11 cellular contexts compared by ENCODE assay signal in genomic region chr22:19806213-19807160, GRCh38. TPM values are rescaled to one million over a fixed set of nuclear protein-coding genes. Genes with fewer than 3 reads are reported as not detected.
DNase-seq lines count a peak whose midpoint lies in the region; TF ChIP-seq lines count a peak whose summit lies in the region.
"Had no signal": no experiment of that assay in that cellular context is flagged by ENCODE, and none has a peak within 500 bp of the region (broad histone marks: within the 10 kb centered on the region; RNA-seq: fewer than 3 reads in every experiment).

No MANE protein-coding gene starts in this region.

- H3K27me3 ChIP-seq in MG63, result no peaks in the 10 kb centered on the region
- H3K27me3 ChIP-seq in breast epithelium, result no peaks in the 10 kb centered on the region
- H3K27me3 ChIP-seq in ovary, result no peaks in the 10 kb centered on the region

- H3K4me3 ChIP-seq in MG63, result no peak overlapping the region
- H3K4me3 ChIP-seq in breast epithelium, result no peak overlapping the region
- H3K4me3 ChIP-seq in ovary, result no peak overlapping the region

- no peak for TF ChIP-seq POLR2A in breast epithelium (IDR thresholded peaks at IDR 0.05)
- TF ChIP-seq POLR2A in ovary (IDR thresholded peaks at IDR 0.05), result no peak

- H3K4me3 Mint-ChIP-seq in activated naive CD8-positive, alpha-beta T cell treated with anti-CD3 and anti-CD28 coated beads for 36 hours, result no peak overlapping the region
- no peak overlapping the region for H3K4me3 Mint-ChIP-seq in activated CD4-positive, alpha-beta memory T cell treated with anti-CD3 and anti-CD28 coated beads for 36 hours
- H3K4me3 Mint-ChIP-seq: T-helper 1 cell treated with Interleukin-12 subunit alpha and Interleukin-12 subunit beta and Interleukin-4 antibody, amounts not matched to agents 30 μg/mL and 1 μg/mL, for 36 hours had no signal

- POLR2A ChIA-PET in activated CD4-positive, alpha-beta memory T cell treated with anti-CD3 and anti-CD28 coated beads for 36 hours (lab: Charles Lee), result interaction anchor here (0.6 kb wide), 1 partner anchor 401 kb away, joined by 3 read pairs; no protein-coding TSS in a partner anchor

- H3K27ac ChIP-seq in breast epithelium (no peak overlapping the region), ovary (no peak overlapping the region)

- no peak for TF ChIP-seq CTCF in breast epithelium (IDR thresholded peaks at IDR 0.05)
- TF ChIP-seq CTCF in ovary (IDR thresholded peaks at IDR 0.05), result no peak

- TF ChIP-seq EP300 in ovary (IDR thresholded peaks at IDR 0.05), result no peak

- H3K9me3 Mint-ChIP-seq in activated naive CD8-positive, alpha-beta T cell treated with anti-CD3 and anti-CD28 coated beads for 36 hours, result no peaks in the 10 kb centered on the region
- no peaks in the 10 kb centered on the region for H3K9me3 Mint-ChIP-seq in activated CD4-positive, alpha-beta memory T cell treated with anti-CD3 and anti-CD28 coated beads for 36 hours
- H3K9me3 Mint-ChIP-seq: activated naive CD4-positive, alpha-beta T cell treated with anti-CD3 and anti-CD28 coated beads, Interleukin-2, amount 50 U/mL, for 72 hours; T-helper 1 cell treated with Interleukin-12 subunit alpha and Interleukin-12 subunit beta and Interleukin-4 antibody, amounts not matched to agents 30 μg/mL and 1 μg/mL, for 36 hours had no signal

- DNase-seq in DMS153 treated with DMSO at 0.1 percent for 48 hours (lab: John Stamatoyannopoulos, UW; ENCODE audit: unreplicated experiment), result peak; percentile 31
- peak; percentile 19 for DNase-seq in MG63
- peak; percentile 71 to 90 for DNase-seq in breast epithelium (ENCODE audit: low spot score in 2 of 2)
- DNase-seq in ovary, result peak in 4 of 5 donors; percentile 22 to 43 (median 22)
- DNase-seq in activated naive CD8-positive, alpha-beta T cell treated with anti-CD3 and anti-CD28 coated beads for 36 hours, result no peak
- no peak for DNase-seq in activated CD4-positive, alpha-beta memory T cell treated with anti-CD3 and anti-CD28 coated beads for 36 hours
- DNase-seq in AG08396 (ENCODE audit: low spot score), result no peak
- DNase-seq: HCEC 1CT had no signal

- H3K9me3 ChIP-seq in MG63 (no peaks in the 10 kb centered on the region), breast epithelium (no peaks in the 10 kb centered on the region), ovary (no peaks in the 10 kb centered on the region)

- peaks cover 5% of the 10 kb centered on the region for H3K4me1 Mint-ChIP-seq in activated naive CD8-positive, alpha-beta T cell treated with anti-CD3 and anti-CD28 coated beads for 36 hours
- H3K4me1 Mint-ChIP-seq in activated CD4-positive, alpha-beta memory T cell treated with anti-CD3 and anti-CD28 coated beads for 36 hours (ENCODE audit: low read depth), result peaks cover 4% of the 10 kb centered on the region

- 82 to 88% (median 84%) methylated on average over 38 of the region's 38 CpGs for WGBS in ovary, 3 donors

- no peaks in the 10 kb centered on the region for H3K36me3 ChIP-seq in MG63
- no peaks in the 10 kb centered on the region for H3K36me3 ChIP-seq in breast epithelium
- no peaks in the 10 kb centered on the region for H3K36me3 ChIP-seq in ovary

- H3K27me3 Mint-ChIP-seq in activated naive CD8-positive, alpha-beta T cell treated with anti-CD3 and anti-CD28 coated beads for 36 hours, result no peaks in the 10 kb centered on the region
- no peaks in the 10 kb centered on the region for H3K27me3 Mint-ChIP-seq in activated CD4-positive, alpha-beta memory T cell treated with anti-CD3 and anti-CD28 coated beads for 36 hours

- CTCF ChIA-PET in activated CD4-positive, alpha-beta memory T cell treated with anti-CD3 and anti-CD28 coated beads for 36 hours (lab: Charles Lee), result interaction anchor here (2.5 kb wide), 1 partner anchor 76 kb away, joined by 8 read pairs; no protein-coding TSS in a partner anchor

- intact Hi-C loops in breast epithelium (cut with DNase I; ENCODE audit: low total_unique reads) (no loop called here), ovary (cut with DNase I) (no loop called here)
- intact Hi-C loops in activated CD4-positive, alpha-beta memory T cell treated with anti-CD3 and anti-CD28 coated beads for 36 hours (cut with micrococcal nuclease), result no loop called here

- H3K27ac Mint-ChIP-seq in activated naive CD8-positive, alpha-beta T cell treated with anti-CD3 and anti-CD28 coated beads for 36 hours, result no peak overlapping the region
- H3K27ac Mint-ChIP-seq in activated CD4-positive, alpha-beta memory T cell treated with anti-CD3 and anti-CD28 coated beads for 36 hours, result no peak overlapping the region
- H3K27ac Mint-ChIP-seq: activated naive CD4-positive, alpha-beta T cell treated with anti-CD3 and anti-CD28 coated beads, Interleukin-2, amount 50 U/mL, for 72 hours; T-helper 1 cell treated with Interleukin-12 subunit alpha and Interleukin-12 subunit beta and Interleukin-4 antibody, amounts not matched to agents 30 μg/mL and 1 μg/mL, for 36 hours had no signal

- peaks cover 8% of the 10 kb centered on the region for H3K36me3 Mint-ChIP-seq in activated naive CD8-positive, alpha-beta T cell treated with anti-CD3 and anti-CD28 coated beads for 36 hours
- H3K36me3 Mint-ChIP-seq in activated CD4-positive, alpha-beta memory T cell treated with anti-CD3 and anti-CD28 coated beads for 36 hours, result peaks cover 4% of the 10 kb centered on the region
- H3K36me3 Mint-ChIP-seq: activated naive CD4-positive, alpha-beta T cell treated with anti-CD3 and anti-CD28 coated beads, Interleukin-2, amount 50 U/mL, for 72 hours had no signal

- H3K4me1 ChIP-seq in breast epithelium (peaks cover 5 to 7% of the 10 kb centered on the region in 2 donors), ovary (ENCODE audit: insufficient read depth) (peaks cover 7% of the 10 kb centered on the region)

RNA-seq across cellular contexts. Expression of gene TBX1, which starts 45.9 kb away (rescaled TPM):
- total RNA-seq in MG63 (2014; rRNA removed; shearing (Covaris generic); ENCODE audit: low replicate concordance), result 16.3 and 16.5 TPM in 2 replicates
- total RNA-seq in breast epithelium (1 to 10 TPM in 2 of 3 donors, under 1 TPM in 1; 0.96 to 9.2 (median 2.9) TPM), ovary (10 to 100 TPM in 1 of 7 donors, 1 to 10 TPM in 5, not detected in 1; 1.5 to 23.8 (median 2.9) TPM)
- polyA plus RNA-seq in ovary, result 1 to 10 TPM; 1.2 to 3.2 TPM
- total RNA-seq in activated naive CD8-positive, alpha-beta T cell treated with anti-CD3 and anti-CD28 coated beads for 36 hours, result not detected
- total RNA-seq in activated CD4-positive, alpha-beta memory T cell treated with anti-CD3 and anti-CD28 coated beads for 36 hours, result not detected
- total RNA-seq: activated naive CD4-positive, alpha-beta T cell treated with anti-CD3 and anti-CD28 coated beads, Interleukin-2, amount 50 U/mL, for 72 hours had no signal
- polyA plus RNA-seq: neural cell had no signal

RNA-seq across cellular contexts. Expression of gene GNB1L, which starts 48.2 kb away (rescaled TPM):
- 10.3 and 25.2 TPM in 2 replicates for total RNA-seq in MG63 (2014; rRNA removed; shearing (Covaris generic); ENCODE audit: low replicate concordance)
- total RNA-seq in breast epithelium, result 1 to 10 TPM; 5.6 to 8.2 (median 6.3) TPM
- 10 to 100 TPM in 2 of 7 donors, 1 to 10 TPM in 5; 3.1 to 14.9 (median 6.0) TPM for total RNA-seq in ovary
- polyA plus RNA-seq in ovary, result 1 to 10 TPM in 1 of 2 donors, not detected in 1; 5.1 TPM
- 10 to 100 TPM; 14.5 TPM for total RNA-seq in activated naive CD8-positive, alpha-beta T cell treated with anti-CD3 and anti-CD28 coated beads for 36 hours
- total RNA-seq in activated CD4-positive, alpha-beta memory T cell treated with anti-CD3 and anti-CD28 coated beads for 36 hours, result 10 to 100 TPM; 11.3 to 12.3 TPM

RNA-seq across cellular contexts. Expression of gene RTL10, which starts 48.2 kb away (rescaled TPM):
- total RNA-seq in MG63 (2014; rRNA removed; shearing (Covaris generic); ENCODE audit: low replicate concordance), result 3.7 and 7.2 TPM in 2 replicates
- total RNA-seq in breast epithelium (10 to 100 TPM in 2 of 3 donors, 1 to 10 TPM in 1; 6.7 to 21.5 (median 14.1) TPM), ovary (10 to 100 TPM in 6 of 7 donors, 1 to 10 TPM in 1; 9.1 to 54.3 (median 16.7) TPM)
- polyA plus RNA-seq in ovary, result 1 to 10 TPM; 7.1 to 7.3 TPM
- 10 to 100 TPM; 18.7 to 23.1 TPM for total RNA-seq in activated naive CD8-positive, alpha-beta T cell treated with anti-CD3 and anti-CD28 coated beads for 36 hours
- total RNA-seq in activated CD4-positive, alpha-beta memory T cell treated with anti-CD3 and anti-CD28 coated beads for 36 hours, result 10 to 100 TPM; 11.5 to 13.5 TPM

Comparison
In these comparisons a context has a peak if more than half of its experiments do, and no peak if none do; other contexts are left out.
1. DNase-seq: peak in DMS153 treated with DMSO at 0.1 percent for 48 hours (single experiment), MG63 (single experiment), breast epithelium (2 of 2) and ovary (4 of 5); none in activated naive CD8-positive, alpha-beta T cell treated with anti-CD3 and anti-CD28 coated beads for 36 hours (single experiment), activated CD4-positive, alpha-beta memory T cell treated with anti-CD3 and anti-CD28 coated beads for 36 hours (single experiment) and AG08396 (single experiment).